1 cellular context compared by ENCODE assay signal in the genomic region with DNA sequence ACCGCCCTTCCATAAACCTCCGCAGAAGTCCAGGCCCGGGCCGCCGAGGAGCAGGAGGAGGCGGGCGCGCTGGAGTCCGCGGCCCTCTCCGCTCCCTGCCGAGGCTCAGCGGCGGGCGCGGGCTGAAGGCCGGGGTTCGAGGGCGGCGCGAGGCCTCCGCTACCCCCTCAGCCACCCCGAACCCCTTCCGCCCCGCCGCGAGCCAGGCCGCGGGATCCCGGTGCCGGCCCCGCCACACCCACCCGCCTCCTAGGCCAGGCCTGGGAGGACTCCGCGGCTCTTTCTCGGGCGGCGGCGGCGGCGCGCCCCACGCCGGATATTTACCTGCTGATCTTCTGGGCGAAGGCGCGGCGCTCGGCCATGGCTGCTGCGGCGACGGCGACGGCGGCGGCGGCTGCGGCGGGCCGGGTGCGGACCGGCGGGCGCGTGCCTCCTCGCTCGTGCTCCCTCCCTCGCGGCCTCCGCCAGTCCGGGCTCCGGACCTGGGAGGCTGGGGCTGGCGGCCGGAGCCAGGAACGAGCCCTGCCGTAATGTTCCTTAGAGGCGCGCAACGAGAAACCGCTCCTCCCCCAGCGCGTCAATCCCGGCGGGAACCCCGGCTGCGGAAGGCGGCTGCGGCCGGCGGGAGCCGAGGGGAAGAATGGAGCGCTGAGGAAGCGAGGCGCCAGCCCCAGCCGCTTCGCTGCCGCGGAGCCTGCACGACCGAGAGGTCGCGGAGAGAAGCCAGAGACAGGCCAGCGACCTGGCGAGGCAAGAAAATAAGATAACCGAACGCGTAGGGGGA.
TF ChIP-seq lines count a peak whose summit lies in the region.

A gene with protein sequence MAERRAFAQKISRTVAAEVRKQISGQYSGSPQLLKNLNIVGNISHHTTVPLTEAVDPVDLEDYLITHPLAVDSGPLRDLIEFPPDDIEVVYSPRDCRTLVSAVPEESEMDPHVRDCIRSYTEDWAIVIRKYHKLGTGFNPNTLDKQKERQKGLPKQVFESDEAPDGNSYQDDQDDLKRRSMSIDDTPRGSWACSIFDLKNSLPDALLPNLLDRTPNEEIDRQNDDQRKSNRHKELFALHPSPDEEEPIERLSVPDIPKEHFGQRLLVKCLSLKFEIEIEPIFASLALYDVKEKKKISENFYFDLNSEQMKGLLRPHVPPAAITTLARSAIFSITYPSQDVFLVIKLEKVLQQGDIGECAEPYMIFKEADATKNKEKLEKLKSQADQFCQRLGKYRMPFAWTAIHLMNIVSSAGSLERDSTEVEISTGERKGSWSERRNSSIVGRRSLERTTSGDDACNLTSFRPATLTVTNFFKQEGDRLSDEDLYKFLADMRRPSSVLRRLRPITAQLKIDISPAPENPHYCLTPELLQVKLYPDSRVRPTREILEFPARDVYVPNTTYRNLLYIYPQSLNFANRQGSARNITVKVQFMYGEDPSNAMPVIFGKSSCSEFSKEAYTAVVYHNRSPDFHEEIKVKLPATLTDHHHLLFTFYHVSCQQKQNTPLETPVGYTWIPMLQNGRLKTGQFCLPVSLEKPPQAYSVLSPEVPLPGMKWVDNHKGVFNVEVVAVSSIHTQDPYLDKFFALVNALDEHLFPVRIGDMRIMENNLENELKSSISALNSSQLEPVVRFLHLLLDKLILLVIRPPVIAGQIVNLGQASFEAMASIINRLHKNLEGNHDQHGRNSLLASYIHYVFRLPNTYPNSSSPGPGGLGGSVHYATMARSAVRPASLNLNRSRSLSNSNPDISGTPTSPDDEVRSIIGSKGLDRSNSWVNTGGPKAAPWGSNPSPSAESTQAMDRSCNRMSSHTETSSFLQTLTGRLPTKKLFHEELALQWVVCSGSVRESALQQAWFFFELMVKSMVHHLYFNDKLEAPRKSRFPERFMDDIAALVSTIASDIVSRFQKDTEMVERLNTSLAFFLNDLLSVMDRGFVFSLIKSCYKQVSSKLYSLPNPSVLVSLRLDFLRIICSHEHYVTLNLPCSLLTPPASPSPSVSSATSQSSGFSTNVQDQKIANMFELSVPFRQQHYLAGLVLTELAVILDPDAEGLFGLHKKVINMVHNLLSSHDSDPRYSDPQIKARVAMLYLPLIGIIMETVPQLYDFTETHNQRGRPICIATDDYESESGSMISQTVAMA (N-terminal part only) (minus strand): TSS at position 484 of the 784 bp plus-strand sequence. CDS start 122 bp downstream, at position 362.

TF ChIP-seq in liver, 16 proteins besides CTCF, POLR2A, EP300 and RAD21 (continued from another document):
- no peak for TF ChIP-seq FOXA2 (IDR thresholded peaks at IDR 0.05)
- no peak for TF ChIP-seq GABPA (IDR thresholded peaks at IDR 0.05 in 1 of 2, conservative IDR thresholded peaks at IDR 0.05 in 1 of 2)
- TF ChIP-seq RXRA (IDR thresholded peaks at IDR 0.05) = peak in 1 of 2 donors; percentile 9
- peak; percentile 54 for TF ChIP-seq YY1 (IDR thresholded peaks at IDR 0.05)
- no peak for TF ChIP-seq SP1 (IDR thresholded peaks at IDR 0.05)
- TF ChIP-seq, protein P1, sequence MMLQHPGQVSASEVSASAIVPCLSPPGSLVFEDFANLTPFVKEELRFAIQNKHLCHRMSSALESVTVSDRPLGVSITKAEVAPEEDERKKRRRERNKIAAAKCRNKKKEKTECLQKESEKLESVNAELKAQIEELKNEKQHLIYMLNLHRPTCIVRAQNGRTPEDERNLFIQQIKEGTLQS (IDR thresholded peaks at IDR 0.05) = no peak
- TF ChIP-seq, protein P2, sequence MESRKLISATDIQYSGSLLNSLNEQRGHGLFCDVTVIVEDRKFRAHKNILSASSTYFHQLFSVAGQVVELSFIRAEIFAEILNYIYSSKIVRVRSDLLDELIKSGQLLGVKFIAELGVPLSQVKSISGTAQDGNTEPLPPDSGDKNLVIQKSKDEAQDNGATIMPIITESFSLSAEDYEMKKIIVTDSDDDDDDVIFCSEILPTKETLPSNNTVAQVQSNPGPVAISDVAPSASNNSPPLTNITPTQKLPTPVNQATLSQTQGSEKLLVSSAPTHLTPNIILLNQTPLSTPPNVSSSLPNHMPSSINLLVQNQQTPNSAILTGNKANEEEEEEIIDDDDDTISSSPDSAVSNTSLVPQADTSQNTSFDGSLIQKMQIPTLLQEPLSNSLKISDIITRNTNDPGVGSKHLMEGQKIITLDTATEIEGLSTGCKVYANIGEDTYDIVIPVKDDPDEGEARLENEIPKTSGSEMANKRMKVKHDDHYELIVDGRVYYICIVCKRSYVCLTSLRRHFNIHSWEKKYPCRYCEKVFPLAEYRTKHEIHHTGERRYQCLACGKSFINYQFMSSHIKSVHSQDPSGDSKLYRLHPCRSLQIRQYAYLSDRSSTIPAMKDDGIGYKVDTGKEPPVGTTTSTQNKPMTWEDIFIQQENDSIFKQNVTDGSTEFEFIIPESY (IDR thresholded peaks at IDR 0.05) = no peak
- TF ChIP-seq, protein P3, sequence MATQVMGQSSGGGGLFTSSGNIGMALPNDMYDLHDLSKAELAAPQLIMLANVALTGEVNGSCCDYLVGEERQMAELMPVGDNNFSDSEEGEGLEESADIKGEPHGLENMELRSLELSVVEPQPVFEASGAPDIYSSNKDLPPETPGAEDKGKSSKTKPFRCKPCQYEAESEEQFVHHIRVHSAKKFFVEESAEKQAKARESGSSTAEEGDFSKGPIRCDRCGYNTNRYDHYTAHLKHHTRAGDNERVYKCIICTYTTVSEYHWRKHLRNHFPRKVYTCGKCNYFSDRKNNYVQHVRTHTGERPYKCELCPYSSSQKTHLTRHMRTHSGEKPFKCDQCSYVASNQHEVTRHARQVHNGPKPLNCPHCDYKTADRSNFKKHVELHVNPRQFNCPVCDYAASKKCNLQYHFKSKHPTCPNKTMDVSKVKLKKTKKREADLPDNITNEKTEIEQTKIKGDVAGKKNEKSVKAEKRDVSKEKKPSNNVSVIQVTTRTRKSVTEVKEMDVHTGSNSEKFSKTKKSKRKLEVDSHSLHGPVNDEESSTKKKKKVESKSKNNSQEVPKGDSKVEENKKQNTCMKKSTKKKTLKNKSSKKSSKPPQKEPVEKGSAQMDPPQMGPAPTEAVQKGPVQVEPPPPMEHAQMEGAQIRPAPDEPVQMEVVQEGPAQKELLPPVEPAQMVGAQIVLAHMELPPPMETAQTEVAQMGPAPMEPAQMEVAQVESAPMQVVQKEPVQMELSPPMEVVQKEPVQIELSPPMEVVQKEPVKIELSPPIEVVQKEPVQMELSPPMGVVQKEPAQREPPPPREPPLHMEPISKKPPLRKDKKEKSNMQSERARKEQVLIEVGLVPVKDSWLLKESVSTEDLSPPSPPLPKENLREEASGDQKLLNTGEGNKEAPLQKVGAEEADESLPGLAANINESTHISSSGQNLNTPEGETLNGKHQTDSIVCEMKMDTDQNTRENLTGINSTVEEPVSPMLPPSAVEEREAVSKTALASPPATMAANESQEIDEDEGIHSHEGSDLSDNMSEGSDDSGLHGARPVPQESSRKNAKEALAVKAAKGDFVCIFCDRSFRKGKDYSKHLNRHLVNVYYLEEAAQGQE (IDR thresholded peaks at IDR 0.05) = peak; percentile 46
- peak in 1 of 2 donors; percentile 16 for TF ChIP-seq JUND (IDR thresholded peaks at IDR 0.05)
